Comparison of ENCODE assay signal across 23 cellular contexts in the genomic region with DNA sequence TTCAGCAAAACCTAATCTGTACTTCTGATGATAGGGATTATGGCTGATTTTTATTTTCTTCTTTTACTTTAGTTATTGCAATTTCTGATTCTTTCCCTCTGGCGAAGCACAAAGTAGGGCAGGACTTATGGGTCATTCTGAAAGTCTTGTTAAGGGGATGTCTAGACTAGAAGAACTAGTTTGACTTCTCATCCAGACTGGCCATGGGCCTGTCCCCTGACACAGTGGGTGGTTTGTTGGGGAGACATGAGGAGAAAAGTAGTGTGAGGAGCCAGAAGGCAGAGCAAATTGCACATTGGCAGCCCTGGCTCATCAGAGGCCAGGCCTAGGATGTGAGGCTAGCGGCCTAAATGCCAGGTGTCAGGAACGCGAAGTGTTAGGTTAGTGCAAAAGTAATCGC.
"Had no signal": no experiment of that assay in that cellular context is flagged by ENCODE, and none has a peak within 500 bp of the region (broad histone marks: within the 10 kb centered on the region; RNA-seq: fewer than 3 reads in every experiment).

No MANE protein-coding gene starts in this region.

- H3K4me1 ChIP-seq: ascending aorta, left lung, tibial artery had no signal

- H3K9me3 ChIP-seq: adrenal gland, ascending aorta, left lung, spleen, tibial artery had no signal

- H3K27me3 Mint-ChIP-seq: effector memory CD8-positive, alpha-beta T cell; naive thymus-derived CD8-positive, alpha-beta T cell; progenitor cell of endocrine pancreas; stimulated activated naive CD8-positive, alpha-beta T cell treated with anti-CD3 and anti-CD28 coated beads, Interleukin-15, amount 100 ng/mL, for 72 hours had no signal

- H3K9me3 Mint-ChIP-seq: effector memory CD8-positive, alpha-beta T cell; immature natural killer cell; naive thymus-derived CD8-positive, alpha-beta T cell had no signal

- H3K27ac ChIP-seq: adrenal gland, ascending aorta, brain microvascular endothelial cell, hepatocyte, left lung, spleen, tibial artery had no signal

- H3K27ac Mint-ChIP-seq: immature natural killer cell, mesothelial cell of epicardium, progenitor cell of endocrine pancreas had no signal

- H3K4me3 ChIP-seq: adrenal gland, ascending aorta, hepatocyte, left lung, spleen, tibial artery had no signal

- H3K27me3 ChIP-seq: adrenal gland, ascending aorta, brain microvascular endothelial cell, hepatocyte, left lung, spleen, tibial artery had no signal

- ATAC-seq: activated CD4-positive, CD25-positive, alpha-beta regulatory T cell treated with anti-CD3 and anti-CD28 coated beads, Interleukin-2, amount 50 U/mL, for 24 hours; effector memory CD8-positive, alpha-beta T cell; esophagus mucosa; left lung; naive thymus-derived CD8-positive, alpha-beta T cell; stimulated activated naive CD8-positive, alpha-beta T cell treated with anti-CD3 and anti-CD28 coated beads, Interleukin-15, amount 100 ng/mL, for 72 hours had no signal

- DNase-seq: activated CD4-positive, alpha-beta T cell treated with anti-CD3 and anti-CD28 coated beads, Interleukin-2, amount 50 U/mL, for 1 hour; activated CD8-positive, alpha-beta memory T cell treated with anti-CD3 and anti-CD28 coated beads for 24 hours; activated effector memory CD4-positive, alpha-beta T cell treated with anti-CD3 and anti-CD28 coated beads, Interleukin-2, amount 50 U/mL, for 16 hours; activated naive CD4-positive, alpha-beta T cell treated with anti-CD3 and anti-CD28 coated beads, Interleukin-2, amount 50 U/mL, for 16 hours; adrenal gland; brain microvascular endothelial cell; caudate nucleus; effector memory CD8-positive, alpha-beta T cell; glutamatergic neuron; immature natural killer cell; kidney glomerular epithelial cell; left lung; naive thymus-derived CD8-positive, alpha-beta T cell; spleen; stimulated activated CD4-positive, alpha-beta T cell treated with anti-CD3 and anti-CD28 coated beads, Interleukin-4, amount 100 ng/mL, for 1 hour; stimulated activated naive CD8-positive, alpha-beta T cell treated with anti-CD3 and anti-CD28 coated beads, Interleukin-15, amount 100 ng/mL, for 72 hours; tibial artery had no signal

- H3K4me3 Mint-ChIP-seq: effector memory CD8-positive, alpha-beta T cell; immature natural killer cell; mesothelial cell of epicardium; naive thymus-derived CD8-positive, alpha-beta T cell; stimulated activated naive CD8-positive, alpha-beta T cell treated with anti-CD3 and anti-CD28 coated beads, Interleukin-15, amount 100 ng/mL, for 72 hours had no signal

- H3K36me3 Mint-ChIP-seq: immature natural killer cell; mesothelial cell of epicardium; naive thymus-derived CD8-positive, alpha-beta T cell had no signal

- H3K36me3 ChIP-seq: adrenal gland, ascending aorta, brain microvascular endothelial cell, left lung, spleen, tibial artery had no signal
